10 cellular contexts compared by ENCODE assay signal in the genomic region with DNA sequence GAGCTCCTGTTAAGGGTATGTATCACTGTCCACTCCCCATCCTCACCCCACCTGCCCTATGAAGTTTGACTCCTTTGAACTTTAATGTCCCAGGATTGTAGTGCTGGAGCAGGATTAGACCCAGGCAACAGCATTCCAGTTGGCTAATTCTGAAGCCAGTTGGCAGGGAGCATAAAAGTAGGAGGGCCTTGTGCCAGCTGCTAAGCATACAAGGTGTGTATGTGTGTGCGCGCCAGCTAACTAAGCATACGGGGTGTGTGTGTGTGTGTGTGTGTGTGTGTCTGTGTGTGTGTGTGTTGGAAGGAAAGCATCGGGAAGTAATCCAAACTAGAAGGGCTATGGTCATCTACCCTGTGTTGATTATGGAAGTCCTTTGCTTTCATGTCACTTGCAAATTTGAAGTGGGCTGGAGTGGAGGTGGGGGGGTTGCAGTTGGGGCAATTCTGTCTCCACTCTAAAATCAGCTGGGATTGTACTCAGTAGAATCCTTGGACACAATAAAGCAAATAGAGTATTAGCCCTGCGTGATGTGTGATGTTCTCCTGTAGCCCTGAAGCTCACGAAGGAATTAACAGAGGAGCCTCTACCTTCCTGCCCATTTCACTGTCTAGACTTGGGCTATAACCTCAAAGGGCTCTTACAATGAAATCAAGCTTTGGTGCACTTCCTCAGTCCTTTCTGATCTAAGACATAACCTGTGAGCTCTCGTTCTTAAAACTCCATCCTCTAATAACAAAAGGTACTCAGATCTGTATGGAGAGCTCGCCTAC. TPM values are rescaled to one million over a fixed set of nuclear protein-coding genes. Genes with fewer than 3 reads are reported as not detected.
DNase-seq lines count a peak whose midpoint lies in the region; ATAC-seq and TF ChIP-seq lines count a peak whose summit lies in the region.
"Had no signal": no experiment of that assay in that cellular context is flagged by ENCODE, and none has a peak within 500 bp of the region (broad histone marks: within the 10 kb centered on the region; RNA-seq: fewer than 3 reads in every experiment).

No MANE protein-coding gene starts in this region.

- H3K36me3 Mint-ChIP-seq in H9 (ENCODE audit: insufficient read depth in 1 of 3, low read depth in 3 of 3), result peaks cover 13 to 37% (median 28%) of the 10 kb centered on the region in 3 experiments; a peak in 6 of 7 replicates

- no peaks in the 10 kb centered on the region; the same call in 1 of the 2 replicates for H3K27me3 Mint-ChIP-seq in H9 (ENCODE audit: low read depth)
- H3K27me3 Mint-ChIP-seq: activated CD4-positive, alpha-beta T cell treated with anti-CD3 and anti-CD28 coated beads, Interleukin-2, amount 10 ng/mL, durations not matched to agents 7 days and 5 days had no signal

- no peak overlapping the region for H4K91ac ChIP-seq in H9 (ENCODE audit: insufficient read length, low read depth, low read length)

- no peak overlapping the region for H2BK20ac ChIP-seq in H9 (ENCODE audit: low read depth, low read length, poor library complexity, severe bottlenecking)

- peaks cover 27 to 31% of the 10 kb centered on the region in 2 experiments for H3K4me1 Mint-ChIP-seq in H9

- no peak overlapping the region for H3K4me3 Mint-ChIP-seq in H9
- H3K4me3 Mint-ChIP-seq: activated CD4-positive, alpha-beta T cell treated with anti-CD3 and anti-CD28 coated beads, Interleukin-2, amount 10 ng/mL, durations not matched to agents 7 days and 5 days; HFFc6 had no signal

- no peaks in the 10 kb centered on the region for H3K27me3 ChIP-seq in H9 (ENCODE audit: insufficient read depth, low read length)
- H3K27me3 ChIP-seq in OCI-LY3 (ENCODE audit: low read depth, low read length), result no peaks in the 10 kb centered on the region
- H3K27me3 ChIP-seq in foreskin keratinocyte, result no peaks in the 10 kb centered on the region
- no peaks in the 10 kb centered on the region for H3K27me3 ChIP-seq in GM23248 (replicated peaks; ENCODE audit: insufficient read depth)

- H3K4me2 ChIP-seq in H9 (ENCODE audit: insufficient read depth, insufficient read length, low read length), result no peak overlapping the region
- no peak overlapping the region for H3K4me2 ChIP-seq in OCI-LY3 (ENCODE audit: low read length)
- no peak overlapping the region for H3K4me2 ChIP-seq in GM23248 (ENCODE audit: unreplicated experiment)

- no peaks in the 10 kb centered on the region for H4K20me1 ChIP-seq in H9 (ENCODE audit: control insufficient read depth, insufficient read depth, insufficient read length)
- H4K20me1 ChIP-seq in OCI-LY3 (ENCODE audit: insufficient read depth, low read length), result no peaks in the 10 kb centered on the region
- no peaks in the 10 kb centered on the region for H4K20me1 ChIP-seq in GM23248 (ENCODE audit: insufficient read depth)

- H3K79me2 ChIP-seq in H9 (ENCODE audit: insufficient read depth, low read length) (no peaks in the 10 kb centered on the region), OCI-LY3 (ENCODE audit: low read length) (no peaks in the 10 kb centered on the region), GM23248 (ENCODE audit: insufficient read depth) (no peaks in the 10 kb centered on the region)

- no peak overlapping the region for H3K4me3 ChIP-seq in OCI-LY3 (ENCODE audit: low read length)
- no peak overlapping the region for H3K4me3 ChIP-seq in GM23248

- ATAC-seq in foreskin keratinocyte (peak; percentile 20), GM18861 (IDR thresholded peaks at IDR 0.05; ENCODE audit: unreplicated experiment) (no peak)

- H3K79me1 ChIP-seq in H9 (ENCODE audit: insufficient read depth, low read depth, low read length, poor library complexity, severe bottlenecking), result no peaks in the 10 kb centered on the region

- no peak overlapping the region for H3K27ac ChIP-seq in H9 (ENCODE audit: insufficient read length, low read depth, low read length)
- peak overlapping the region; percentile 6; the same call in 1 of the 2 replicates for H3K27ac ChIP-seq in OCI-LY3 (ENCODE audit: low read length)
- H3K27ac ChIP-seq in foreskin keratinocyte, result no peak overlapping the region
- H3K27ac ChIP-seq in GM23248, result no peak overlapping the region

- H3K36me3 ChIP-seq in OCI-LY3 (replicated peaks; ENCODE audit: low read depth, low read length) (peaks cover 35% of the 10 kb centered on the region), GM23248 (ENCODE audit: low read depth) (peaks cover 22% of the 10 kb centered on the region)

- no peak overlapping the region for H3K56ac ChIP-seq in H9 (ENCODE audit: insufficient read length, low read depth, low read length)

- TF ChIP-seq CTCF in H9 (conservative IDR thresholded peaks at IDR 0.05) (no peak), OCI-LY3 (IDR thresholded peaks at IDR 0.05; ENCODE audit: low read depth, low read length) (no peak), foreskin keratinocyte (conservative IDR thresholded peaks at IDR 0.05) (no peak)

- no peak overlapping the region for H2AFZ ChIP-seq in H9 (ENCODE audit: low read length)
- no peak overlapping the region for H2AFZ ChIP-seq in OCI-LY3 (ENCODE audit: low read depth, low read length)
- H2AFZ ChIP-seq in GM23248, result no peak overlapping the region

- no peak overlapping the region for H2BK15ac ChIP-seq in H9 (ENCODE audit: low read depth, low read length)

- H3K9me2 ChIP-seq in GM23248 (ENCODE audit: insufficient read depth), result no peaks in the 10 kb centered on the region

- no peaks in the 10 kb centered on the region for H3K9me3 Mint-ChIP-seq in H9
- H3K9me3 Mint-ChIP-seq: activated CD4-positive, alpha-beta T cell treated with anti-CD3 and anti-CD28 coated beads, Interleukin-2, amount 10 ng/mL, durations not matched to agents 7 days and 5 days; HFFc6 had no signal

- no peak overlapping the region for H4K5ac ChIP-seq in H9 (ENCODE audit: insufficient read length, low read depth, low read length)

- H3K14ac ChIP-seq in H9 (ENCODE audit: insufficient read depth, low read length), result no peak overlapping the region

- H3K9me3 ChIP-seq in H9 (ENCODE audit: control insufficient read depth, low read depth, low read length) (no peaks in the 10 kb centered on the region), OCI-LY3 (ENCODE audit: insufficient read depth, low read length) (no peaks in the 10 kb centered on the region), GM23248 (ENCODE audit: low read depth) (no peaks in the 10 kb centered on the region)

- H3K23ac ChIP-seq in H9 (ENCODE audit: insufficient read length, low read depth, low read length), result no peak overlapping the region

- WGBS in H9 (ENCODE audit: extremely low coverage, insufficient read length, low lambda C conversion rate), result no CpG with 5 or more reads among the region's 8 CpGs
- WGBS in GM23248 (ENCODE audit: low coverage in 1 of 2, low lambda C conversion rate in 2 of 2, missing lambda C conversion rate in 2 of 2), 2 experiments, result 69 to 77% methylated on average over 8 of the region's 8 CpGs

- in situ Hi-C loops in GM23248 (cut with MboI), result no loop called here

- H2BK120ac ChIP-seq in H9 (ENCODE audit: low read depth, low read length, poor library complexity, severe bottlenecking), result no peak overlapping the region

- peak overlapping the region in 2 of 3 experiments; percentile 47 to 93; a peak in 4 of 7 replicates for H3K27ac Mint-ChIP-seq in H9
- H3K27ac Mint-ChIP-seq: activated CD4-positive, alpha-beta T cell treated with anti-CD3 and anti-CD28 coated beads, Interleukin-2, amount 10 ng/mL, durations not matched to agents 7 days and 5 days; HFFc6 had no signal

- H2AK5ac ChIP-seq in H9 (ENCODE audit: insufficient read length, low read length), result no peak overlapping the region

- no peak overlapping the region for H4K8ac ChIP-seq in H9 (replicated peaks; ENCODE audit: insufficient read length, low read depth, low read length)

- no peak overlapping the region for H3K4ac ChIP-seq in H9 (ENCODE audit: low read depth, low read length)

- no peak overlapping the region for H2BK12ac ChIP-seq in H9 (ENCODE audit: insufficient read length, low read depth, low read length)

- H3F3A ChIP-seq in GM23248 (ENCODE audit: insufficient read depth), result peaks cover 15% of the 10 kb centered on the region; the same call in 1 of the 2 replicates

- no peak overlapping the region for H3K9ac ChIP-seq in H9 (ENCODE audit: extremely low read depth, insufficient read length, low read length)
- no peak overlapping the region for H3K9ac ChIP-seq in OCI-LY3 (ENCODE audit: low read length)
- no peak overlapping the region for H3K9ac ChIP-seq in GM23248

- no peak overlapping the region for H3T11ph ChIP-seq in H9 (ENCODE audit: low read length)

- H3K4me1 ChIP-seq in H9 (ENCODE audit: insufficient read depth, low read length) (no peaks in the 10 kb centered on the region), OCI-LY3 (ENCODE audit: low read length) (peaks cover 28% of the 10 kb centered on the region), foreskin keratinocyte (peaks cover 7% of the 10 kb centered on the region), GM23248 (ENCODE audit: insufficient read depth) (no peaks in the 10 kb centered on the region)

- peak; percentile 46 for DNase-seq in H9
- DNase-seq in foreskin keratinocyte, result peak; percentile 25 to 43
- DNase-seq in renal cortical epithelial cell (ENCODE audit: low read depth), result peak; percentile 47
- no peak for DNase-seq in GM23248
- no peak for DNase-seq in NCI-H345 (lab: John Stamatoyannopoulos, UW)
- DNase-seq: activated CD4-positive, alpha-beta T cell treated with anti-CD3 and anti-CD28 coated beads, Interleukin-2, amount 10 ng/mL, durations not matched to agents 7 days and 5 days; DMS79 treated with DMSO at 0.1 percent for 48 hours; HFFc6 had no signal

- H3K23me2 ChIP-seq in H9 (ENCODE audit: insufficient read length, low read depth, low read length, poor library complexity, severe bottlenecking), result no peaks in the 10 kb centered on the region

- H3K18ac ChIP-seq in H9 (ENCODE audit: insufficient read length, low read depth, low read length), result no peak overlapping the region

- no peak overlapping the region for H2BK5ac ChIP-seq in H9 (ENCODE audit: insufficient read length, low read length)

RNA-seq across cellular contexts. Expression of a gene that starts 26.9 kb away (rescaled TPM):
- total RNA-seq in H9 (2021), result 158 and 178 TPM in 2 replicates
- 169 and 193 TPM in 2 replicates for total RNA-seq in foreskin keratinocyte
- 34.6 and 53.3 TPM in 2 replicates for polyA plus RNA-seq in foreskin keratinocyte
- total RNA-seq in renal cortical epithelial cell, result 166 and 272 TPM in 2 replicates
- total RNA-seq in GM23248 (2014; rRNA removed; shearing (Covaris generic)), result 18.1 and 34.0 TPM in 2 replicates
- polyA plus RNA-seq in GM23248 (2016; fragmentation: Nextera tagmentation; extraction: Ambion mirVana), result 14.4 and 17.3 TPM in 2 replicates

Comparison
In these comparisons a context has a peak if more than half of its experiments do, and no peak if none do; other contexts are left out.
1. DNase-seq: peak in H9 (single experiment), foreskin keratinocyte (2 of 2) and renal cortical epithelial cell (single experiment); none in GM23248 (single experiment) and NCI-H345 (single experiment).